In genomic region chr13:114106991-114107685, GRCh38 we compare ENCODE assay signal across 1 cellular context.
TF ChIP-seq lines count a peak whose summit lies in the region.

No MANE protein-coding gene starts in this region.

TF ChIP-seq in IMR-90, 13 proteins besides CTCF, POLR2A, EP300 and RAD21 (continued from another document):
- TF ChIP-seq MXI1 (IDR thresholded peaks at IDR 0.05; ENCODE audit: borderline replicate concordance, low read depth, low read length): no peak
- TF ChIP-seq RCOR1 (IDR thresholded peaks at IDR 0.05; ENCODE audit: insufficient replicate concordance, low read length): no peak
- no peak for TF ChIP-seq MAZ (IDR thresholded peaks at IDR 0.05; ENCODE audit: borderline replicate concordance, low read depth, low read length)
